9 cellular contexts compared by ENCODE assay signal in the genomic region with DNA sequence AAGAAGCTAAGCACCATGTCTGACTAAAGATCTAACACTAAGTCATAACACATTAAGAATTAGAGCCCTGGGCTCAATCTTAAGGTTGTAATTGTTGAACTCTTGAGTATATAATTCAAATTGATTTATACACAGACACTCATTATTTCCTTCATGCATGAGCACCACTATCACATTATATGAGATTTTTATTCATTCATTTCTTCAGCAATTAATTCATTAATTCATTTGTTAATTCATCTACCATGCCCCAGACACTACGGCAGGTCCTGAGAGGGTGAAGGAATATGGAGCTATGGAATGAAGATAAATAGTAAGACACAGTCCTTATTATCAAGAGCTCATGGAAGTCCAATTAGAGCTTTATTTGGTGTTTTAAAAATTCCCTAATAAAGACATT. TPM values are rescaled to one million over a fixed set of nuclear protein-coding genes. Genes with fewer than 3 reads are reported as not detected.
"Had no signal": no experiment of that assay in that cellular context is flagged by ENCODE, and none has a peak within 500 bp of the region (broad histone marks: within the 10 kb centered on the region; RNA-seq: fewer than 3 reads in every experiment).

No MANE protein-coding gene starts in this region.

- H3K36me3 ChIP-seq: HAP-1 had no signal

- H3K4me3 Mint-ChIP-seq: HFFc6, IgD-negative memory B cell had no signal

- H3K9ac ChIP-seq: GM23248 had no signal

- H2AFZ ChIP-seq: GM23248 had no signal

- H3K27ac Mint-ChIP-seq: HFFc6, IgD-negative memory B cell had no signal

- ATAC-seq: HCT116, HepG2 had no signal

- H3K9me3 Mint-ChIP-seq: HFFc6 had no signal

- H3K27me3 Mint-ChIP-seq: IgD-negative memory B cell had no signal

- H3K9me3 ChIP-seq: HAP-1 had no signal

- DNase-seq: GM23248, GOT3, H7, HFFc6 had no signal

- H3K27ac ChIP-seq: GM23248, HL-60 had no signal

- H3K4me1 Mint-ChIP-seq: IgD-negative memory B cell had no signal

- FAIRE-seq: HepG2 had no signal

- H3K4me3 ChIP-seq: GM23248, HAP-1 had no signal

RNA-seq across cellular contexts. Expression of a gene that starts 41.9 kb away (rescaled TPM):
- polyA plus RNA-seq: IgD-negative memory B cell had no signal
